22 cellular contexts compared by ENCODE assay signal in genomic region chr3:122443090-122443489, GRCh38. TPM values are rescaled to one million over a fixed set of nuclear protein-coding genes. Genes with fewer than 3 reads are reported as not detected.
A peak's percentile ranks its signal among the peaks of the same experiment; 100 is the strongest.
DNase-seq lines count a peak whose midpoint lies in the region; TF ChIP-seq lines count a peak whose summit lies in the region.
"Had no signal": no experiment of that assay in that cellular context is flagged by ENCODE, and none has a peak within 500 bp of the region (broad histone marks: within the 10 kb centered on the region; RNA-seq: fewer than 3 reads in every experiment).

No MANE protein-coding gene starts in this region.

- H3K79me2 ChIP-seq in H9 (ENCODE audit: insufficient read depth, low read length) (no peaks in the 10 kb centered on the region), trophoblast cell (ENCODE audit: control insufficient read depth, insufficient read depth, low read length, poor library complexity) (no peaks in the 10 kb centered on the region)

- no peak overlapping the region for H4K5ac ChIP-seq in H9 (ENCODE audit: insufficient read length, low read depth, low read length)

- H2BK120ac ChIP-seq in H9 (ENCODE audit: low read depth, low read length, poor library complexity, severe bottlenecking), result no peak overlapping the region
- peak overlapping the region; percentile 50 for H2BK120ac ChIP-seq in trophoblast cell (ENCODE audit: insufficient read depth, low read length, poor library complexity)

- no peak overlapping the region for H2BK15ac ChIP-seq in H9 (ENCODE audit: low read depth, low read length)

- H4K20me1 ChIP-seq in H9 (ENCODE audit: control insufficient read depth, insufficient read depth, insufficient read length), result no peaks in the 10 kb centered on the region

- H3K4ac ChIP-seq in H9 (ENCODE audit: low read depth, low read length), result no peak overlapping the region
- H3K4ac ChIP-seq in trophoblast cell (ENCODE audit: low read depth, low read length), result peak overlapping the region; percentile 2

- H3K36me3 ChIP-seq in iPS-15b (ENCODE audit: control insufficient read depth, insufficient read depth, low read length) (peaks cover under 1% of the 10 kb centered on the region), trophoblast cell (ENCODE audit: control insufficient read depth in 1 of 2, insufficient read depth in 2 of 2, low read length in 2 of 2) (peaks cover 8 to 13% of the 10 kb centered on the region in 2 experiments), thyroid gland (peaks cover 23 to 34% of the 10 kb centered on the region in 2 donors)

- H3K4me3 ChIP-seq in iPS-15b (ENCODE audit: low read depth, low read length) (peak overlapping the region; percentile 45), trophoblast cell (ENCODE audit: low read depth, low read length) (no peak overlapping the region), thyroid gland (replicated peaks in 1 of 3) (no peak overlapping the region)
- H3K4me3 ChIP-seq: esophagus squamous epithelium, gastroesophageal sphincter, GM12878, psoas muscle had no signal

- peaks cover 52 to 76% (median 58%) of the 10 kb centered on the region in 3 experiments for H3K36me3 Mint-ChIP-seq in H9 (ENCODE audit: insufficient read depth in 1 of 3, low read depth in 3 of 3)
- H3K36me3 Mint-ChIP-seq in activated CD4-positive, alpha-beta memory T cell treated with anti-CD3 and anti-CD28 coated beads, Interleukin-2, amount 10 ng/mL, durations not matched to agents 7 days and 5 days (ENCODE audit: low read depth), result peaks cover 76% of the 10 kb centered on the region

- H4K8ac ChIP-seq in H9 (replicated peaks; ENCODE audit: insufficient read length, low read depth, low read length), result no peak overlapping the region
- peak overlapping the region; percentile 45 for H4K8ac ChIP-seq in trophoblast cell (ENCODE audit: low read depth, low read length)

- H3K9ac ChIP-seq in H9 (ENCODE audit: extremely low read depth, insufficient read length, low read length) (no peak overlapping the region), iPS-15b (ENCODE audit: low read depth, low read length) (no peak overlapping the region), trophoblast cell (ENCODE audit: low read length) (no peak overlapping the region)

- H2AFZ ChIP-seq in H9 (ENCODE audit: low read length) (no peak overlapping the region), trophoblast cell (ENCODE audit: insufficient read depth, low read length, poor library complexity) (peak overlapping the region; percentile 34)

- H3K4me3 Mint-ChIP-seq in H9, result peak overlapping the region; percentile 44 to 57; a peak in 4 of 5 replicates
- no peak overlapping the region for H3K4me3 Mint-ChIP-seq in activated CD4-positive, alpha-beta memory T cell treated with anti-CD3 and anti-CD28 coated beads, Interleukin-2, amount 10 ng/mL, durations not matched to agents 7 days and 5 days
- H3K4me3 Mint-ChIP-seq: activated naive CD8-positive, alpha-beta T cell treated with anti-CD3 and anti-CD28 coated beads, Interleukin-2, amount 10 ng/mL, durations not matched to agents 7 days and 5 days; effector memory CD8-positive, alpha-beta T cell; neural crest cell; stimulated activated memory B cell treated with anti-CD40 and anti-IgM and Interleukin-4, amounts not matched to agents 10 μg/mL and 1 μg/mL and 100 μg/mL, for 72 hours; T-helper 1 cell treated with Interleukin-12 subunit alpha and Interleukin-12 subunit beta and Interleukin-4 antibody, amounts not matched to agents 30 μg/mL and 1 μg/mL, for 36 hours had no signal

- H3K27ac ChIP-seq in H9 (ENCODE audit: insufficient read length, low read depth, low read length), result no peak overlapping the region
- peak overlapping the region; percentile 32 for H3K27ac ChIP-seq in VCaP
- peak overlapping the region; percentile 92 for H3K27ac ChIP-seq in trophoblast cell (ENCODE audit: low read depth, low read length)
- H3K27ac ChIP-seq in thyroid gland, result no peak overlapping the region
- H3K27ac ChIP-seq: esophagus squamous epithelium, gastroesophageal sphincter, psoas muscle had no signal

- H3K18ac ChIP-seq in H9 (ENCODE audit: insufficient read length, low read depth, low read length) (no peak overlapping the region), trophoblast cell (ENCODE audit: low read length) (peak overlapping the region; percentile 47)

- H2BK12ac ChIP-seq in H9 (ENCODE audit: insufficient read length, low read depth, low read length) (no peak overlapping the region), trophoblast cell (ENCODE audit: low read length) (peak overlapping the region; percentile 1)

- intact Hi-C loops in thyroid gland (cut with DNase I), result no loop called here

- H3K9me3 ChIP-seq in H9 (ENCODE audit: control insufficient read depth, low read depth, low read length) (no peaks in the 10 kb centered on the region), iPS-15b (ENCODE audit: control insufficient read depth, insufficient read depth, low read length) (no peaks in the 10 kb centered on the region), trophoblast cell (ENCODE audit: insufficient read depth, low read depth, low read length) (no peaks in the 10 kb centered on the region), thyroid gland (no peaks in the 10 kb centered on the region)
- H3K9me3 ChIP-seq: esophagus squamous epithelium, psoas muscle had no signal

- H3T11ph ChIP-seq in H9 (ENCODE audit: low read length), result no peak overlapping the region

- H3K14ac ChIP-seq in H9 (ENCODE audit: insufficient read depth, low read length) (no peak overlapping the region), trophoblast cell (ENCODE audit: low read length) (peak overlapping the region; percentile 4)

- peak overlapping the region; percentile 96 to 98 (median 97) for H3K27ac Mint-ChIP-seq in H9
- no peak overlapping the region for H3K27ac Mint-ChIP-seq in activated CD4-positive, alpha-beta memory T cell treated with anti-CD3 and anti-CD28 coated beads, Interleukin-2, amount 10 ng/mL, durations not matched to agents 7 days and 5 days
- H3K27ac Mint-ChIP-seq: activated naive CD8-positive, alpha-beta T cell treated with anti-CD3 and anti-CD28 coated beads, Interleukin-2, amount 10 ng/mL, durations not matched to agents 7 days and 5 days; activated T-helper 2 cell treated with anti-CD3 and anti-CD28 coated beads, Interferon-gamma antibody, Interleukin-2, Interleukin-4, amounts not matched to agents 10 μg/mL and 5 μg/mL and 100 μg/mL, durations not matched to agents 14 hours and 24 hours and 36 hours; stimulated activated memory B cell treated with anti-CD40 and anti-IgM and Interleukin-4, amounts not matched to agents 10 μg/mL and 1 μg/mL and 100 μg/mL, for 72 hours; T-helper 1 cell treated with Interleukin-12 subunit alpha and Interleukin-12 subunit beta and Interleukin-4 antibody, amounts not matched to agents 30 μg/mL and 1 μg/mL, for 36 hours had no signal

- H3K27me3 ChIP-seq in H9 (ENCODE audit: insufficient read depth, low read length), result no peaks in the 10 kb centered on the region
- H3K27me3 ChIP-seq in iPS-15b (ENCODE audit: control insufficient read depth, insufficient read depth, low read length), result no peaks in the 10 kb centered on the region
- H3K27me3 ChIP-seq in trophoblast cell (ENCODE audit: insufficient read depth, low read length), result no peaks in the 10 kb centered on the region
- no peaks in the 10 kb centered on the region for H3K27me3 ChIP-seq in thyroid gland
- H3K27me3 ChIP-seq: esophagus squamous epithelium, gastroesophageal sphincter had no signal

- no peak overlapping the region for H2BK20ac ChIP-seq in H9 (ENCODE audit: low read depth, low read length, poor library complexity, severe bottlenecking)

- DNase-seq in H9 (peak; percentile 88), trophoblast cell (no peak), amniotic stem cell (lab: John Stamatoyannopoulos, UW) (no peak), thyroid gland (no peak), COLO668 (lab: John Stamatoyannopoulos, UW; ENCODE audit: unreplicated experiment) (no peak)
- DNase-seq in activated CD4-positive, alpha-beta memory T cell treated with anti-CD3 and anti-CD28 coated beads, Interleukin-2, amount 10 ng/mL, durations not matched to agents 7 days and 5 days, result no peak
- DNase-seq: activated CD4-positive, alpha-beta T cell treated with anti-CD3 and anti-CD28 coated beads, Interleukin-2, amount 50 U/mL, for 1 hour; activated naive CD8-positive, alpha-beta T cell treated with anti-CD3 and anti-CD28 coated beads, Interleukin-2, amount 10 ng/mL, durations not matched to agents 7 days and 5 days; effector memory CD8-positive, alpha-beta T cell; esophagus squamous epithelium; NCI-H1105 treated with DMSO at 0.1 percent for 48 hours; NCI-H2081 treated with DMSO at 0.1 percent for 48 hours; psoas muscle; stimulated activated CD4-positive, alpha-beta T cell treated with anti-CD3 and anti-CD28 coated beads, Interleukin-1b, Interleukin-23, amount 100 ng/mL, for 48 hours had no signal

- H3K4me2 ChIP-seq in H9 (ENCODE audit: insufficient read depth, insufficient read length, low read length), result peak overlapping the region; percentile 5
- H3K4me2 ChIP-seq in trophoblast cell (ENCODE audit: low read length), result peak overlapping the region; percentile 54

- WGBS in H9 (ENCODE audit: extremely low coverage, insufficient read length, low lambda C conversion rate), result no CpG with 5 or more reads among the region's 10 CpGs
- no CpG with 5 or more reads among the region's 10 CpGs for WGBS in trophoblast cell (ENCODE audit: extremely low coverage, insufficient coverage, insufficient read length)
- WGBS in thyroid gland, 2 donors, result 68 to 75% methylated on average over 10 of the region's 10 CpGs

- POLR2A ChIA-PET in activated CD4-positive, alpha-beta memory T cell treated with anti-CD3 and anti-CD28 coated beads, Interleukin-2, amount 10 ng/mL, durations not matched to agents 7 days and 5 days (lab: Charles Lee), result no interaction called here

- H3K4me1 Mint-ChIP-seq in H9, result peaks cover 30 to 33% of the 10 kb centered on the region in 2 experiments
- peaks cover 4% of the 10 kb centered on the region for H3K4me1 Mint-ChIP-seq in activated CD4-positive, alpha-beta memory T cell treated with anti-CD3 and anti-CD28 coated beads, Interleukin-2, amount 10 ng/mL, durations not matched to agents 7 days and 5 days
- H3K4me1 Mint-ChIP-seq: neural crest cell had no signal

- H3K9me3 Mint-ChIP-seq in H9, result peaks cover 0 to 4% of the 10 kb centered on the region in 2 experiments; a peak in 4 of 5 replicates
- peaks cover 9% of the 10 kb centered on the region for H3K9me3 Mint-ChIP-seq in activated CD4-positive, alpha-beta memory T cell treated with anti-CD3 and anti-CD28 coated beads, Interleukin-2, amount 10 ng/mL, durations not matched to agents 7 days and 5 days
- H3K9me3 Mint-ChIP-seq: effector memory CD8-positive, alpha-beta T cell had no signal

- H3K4me1 ChIP-seq in H9 (ENCODE audit: insufficient read depth, low read length), result no peaks in the 10 kb centered on the region
- peaks cover 10% of the 10 kb centered on the region for H3K4me1 ChIP-seq in iPS-15b (ENCODE audit: control insufficient read depth, insufficient read depth, low read length)
- H3K4me1 ChIP-seq in trophoblast cell (ENCODE audit: control insufficient read depth in 1 of 2, insufficient read depth in 2 of 2, low read length in 2 of 2), result peaks cover 12 to 15% of the 10 kb centered on the region in 2 experiments
- H3K4me1 ChIP-seq in thyroid gland, result no peaks in the 10 kb centered on the region
- H3K4me1 ChIP-seq: gastroesophageal sphincter, psoas muscle had no signal

- TF ChIP-seq CTCF in H9 (conservative IDR thresholded peaks at IDR 0.05), result no peak
- TF ChIP-seq CTCF in VCaP (conservative IDR thresholded peaks at IDR 0.05), result no peak
- TF ChIP-seq CTCF in thyroid gland (IDR thresholded peaks at IDR 0.05), result no peak

- no peak overlapping the region for H2BK5ac ChIP-seq in H9 (ENCODE audit: insufficient read length, low read length)
- H2BK5ac ChIP-seq in trophoblast cell (ENCODE audit: low read depth, low read length, poor library complexity), result peak overlapping the region; percentile 47

- H3K23ac ChIP-seq in H9 (ENCODE audit: insufficient read length, low read depth, low read length) (no peak overlapping the region), trophoblast cell (ENCODE audit: low read length) (no peak overlapping the region)

- no peak overlapping the region for H4K91ac ChIP-seq in H9 (ENCODE audit: insufficient read length, low read depth, low read length)
- peak overlapping the region; percentile 53 for H4K91ac ChIP-seq in trophoblast cell (ENCODE audit: low read depth, low read length)

- no peak overlapping the region for H3K56ac ChIP-seq in H9 (ENCODE audit: insufficient read length, low read depth, low read length)

- H3K23me2 ChIP-seq in H9 (ENCODE audit: insufficient read length, low read depth, low read length, poor library complexity, severe bottlenecking), result no peaks in the 10 kb centered on the region

- CTCF ChIA-PET in activated CD4-positive, alpha-beta memory T cell treated with anti-CD3 and anti-CD28 coated beads, Interleukin-2, amount 10 ng/mL, durations not matched to agents 7 days and 5 days (lab: Charles Lee), result interaction anchor here (0.6 to 1.5 kb wide), 2 partner anchors 59 to 95 kb away, joined by 3 to 4 read pairs; partner anchors contain the start of gene FAM162A

- TF ChIP-seq POLR2A in thyroid gland (IDR thresholded peaks at IDR 0.05), result no peak

- H2AK5ac ChIP-seq in H9 (ENCODE audit: insufficient read length, low read length), result no peak overlapping the region
- H2AK5ac ChIP-seq in trophoblast cell (ENCODE audit: low read length), result no peak overlapping the region

- H3K79me1 ChIP-seq in H9 (ENCODE audit: insufficient read depth, low read depth, low read length, poor library complexity, severe bottlenecking) (no peaks in the 10 kb centered on the region), trophoblast cell (ENCODE audit: low read length) (peaks cover 13% of the 10 kb centered on the region)

- no peaks in the 10 kb centered on the region for H3K27me3 Mint-ChIP-seq in H9 (ENCODE audit: low read depth)
- H3K27me3 Mint-ChIP-seq in activated CD4-positive, alpha-beta memory T cell treated with anti-CD3 and anti-CD28 coated beads, Interleukin-2, amount 10 ng/mL, durations not matched to agents 7 days and 5 days, result no peaks in the 10 kb centered on the region
- H3K27me3 Mint-ChIP-seq: activated naive CD8-positive, alpha-beta T cell treated with anti-CD3 and anti-CD28 coated beads, Interleukin-2, amount 10 ng/mL, durations not matched to agents 7 days and 5 days; effector memory CD8-positive, alpha-beta T cell; stimulated activated memory B cell treated with anti-CD40 and anti-IgM and Interleukin-4, amounts not matched to agents 10 μg/mL and 1 μg/mL and 100 μg/mL, for 72 hours had no signal

- no peak overlapping the region for H4K12ac ChIP-seq in trophoblast cell (ENCODE audit: low read depth, low read length)

RNA-seq across cellular contexts. Expression of gene WDR5B, which starts 27.2 kb away (rescaled TPM):
- total RNA-seq in H9 (2021) (3.2 and 3.7 TPM in 2 replicates), thyroid gland (10 to 100 TPM in 1 of 4 donors, 1 to 10 TPM in 3; 8.6 to 10.7 (median 9.3) TPM)
- polyA plus RNA-seq in trophoblast cell (2013), result 3.0 TPM in 2 replicates
- total RNA-seq in activated CD4-positive, alpha-beta memory T cell treated with anti-CD3 and anti-CD28 coated beads, Interleukin-2, amount 10 ng/mL, durations not matched to agents 7 days and 5 days, result 1 to 10 TPM; 5.5 to 5.7 TPM

RNA-seq across cellular contexts. Expression of gene FAM162A, which starts 59.1 kb away (rescaled TPM):
- total RNA-seq in H9 (2021), result 78.5 and 87.6 TPM in 2 replicates
- polyA plus RNA-seq in trophoblast cell (2013), result 15.1 and 15.3 TPM in 2 replicates
- total RNA-seq in thyroid gland, result 10 to 100 TPM; 32.0 to 41.0 (median 34.5) TPM
- 10 to 100 TPM; 74.5 to 77.5 TPM for total RNA-seq in activated CD4-positive, alpha-beta memory T cell treated with anti-CD3 and anti-CD28 coated beads, Interleukin-2, amount 10 ng/mL, durations not matched to agents 7 days and 5 days

Comparison
In these comparisons a context has a peak if more than half of its experiments do, and no peak if none do; other contexts are left out.
1. H3K27ac ChIP-seq: peak in VCaP (single experiment) and trophoblast cell (single experiment); none in H9 (single experiment) and thyroid gland (0 of 3).